ENCODE assay signal across 10 cellular contexts in the genomic region with DNA sequence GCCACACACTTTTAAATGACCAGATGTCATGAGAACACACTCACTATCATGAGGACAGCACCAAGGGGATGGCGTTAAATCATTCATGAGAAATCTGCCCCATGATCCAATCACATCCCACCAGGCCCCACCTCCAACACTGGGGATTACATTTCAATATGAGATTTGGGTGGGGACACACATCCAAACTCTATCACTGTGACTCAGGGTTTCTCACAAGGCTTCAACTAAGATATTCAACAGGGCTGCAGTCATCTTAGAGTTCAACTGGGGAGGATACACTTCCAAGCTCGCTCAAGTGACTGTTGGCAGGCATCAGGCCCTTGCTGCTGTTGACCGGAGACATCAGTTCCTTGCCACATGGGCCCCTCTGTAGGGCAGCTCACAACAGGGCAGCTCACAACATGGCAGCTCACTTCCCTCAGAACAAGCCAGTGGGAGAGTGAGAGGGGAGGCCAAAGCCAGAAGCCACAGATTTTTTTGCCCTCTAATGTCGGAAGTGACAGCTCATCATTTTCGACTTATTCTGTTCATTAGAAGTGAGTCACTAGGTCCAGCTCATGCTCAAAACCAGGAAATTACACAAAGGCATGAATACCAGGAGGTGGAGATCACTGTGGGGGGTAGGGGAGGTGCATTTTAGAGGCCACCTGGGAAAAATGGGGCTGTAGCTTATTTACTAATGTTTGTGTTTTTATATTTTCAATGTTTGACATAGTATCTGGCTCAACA. TPM values are rescaled to one million over a fixed set of nuclear protein-coding genes. Genes with fewer than 3 reads are reported as not detected.
A peak's percentile ranks its signal among the peaks of the same experiment; 100 is the strongest.
DNase-seq lines count a peak whose midpoint lies in the region; ATAC-seq and TF ChIP-seq lines count a peak whose summit lies in the region.
"Had no signal": no experiment of that assay in that cellular context is flagged by ENCODE, and none has a peak within 500 bp of the region (broad histone marks: within the 10 kb centered on the region; RNA-seq: fewer than 3 reads in every experiment).

No MANE protein-coding gene starts in this region.

- no peaks in the 10 kb centered on the region for H3K27me3 Mint-ChIP-seq in mesothelial cell of epicardium (ENCODE audit: low read depth)

- H3K36me3 ChIP-seq in brain microvascular endothelial cell (replicated peaks), result no peaks in the 10 kb centered on the region

- no peak overlapping the region for H3K4me3 ChIP-seq in AG09309 (ENCODE audit: control insufficient read depth, low read depth, low read length)
- H3K4me3 ChIP-seq in brain microvascular endothelial cell (ENCODE audit: low read depth, low read length), result no peak overlapping the region

- peaks cover 25% of the 10 kb centered on the region for H3K4me1 Mint-ChIP-seq in mesothelial cell of epicardium

- no peaks in the 10 kb centered on the region for H3K9me3 Mint-ChIP-seq in mesothelial cell of epicardium

- peak overlapping the region; percentile 88 for H3K27ac ChIP-seq in brain microvascular endothelial cell

- H3K27me3 ChIP-seq in brain microvascular endothelial cell (replicated peaks), result no peaks in the 10 kb centered on the region

- TF ChIP-seq CTCF in AG09309 (IDR thresholded peaks at IDR 0.05; ENCODE audit: control insufficient read depth, insufficient read depth, low read depth, low read length, missing control alignments) (no peak), brain microvascular endothelial cell (IDR thresholded peaks at IDR 0.05; ENCODE audit: low read depth, low read length, missing control alignments) (no peak), mesothelial cell of epicardium (IDR thresholded peaks at IDR 0.05; ENCODE audit: unreplicated experiment) (no peak)

- TF ChIP-seq EP300 in Ishikawa (IDR thresholded peaks at IDR 0.05; ENCODE audit: borderline replicate concordance), result no peak

- in situ Hi-C loops in brain microvascular endothelial cell (cut with HindIII; ENCODE audit: low pct_ligation_motif_present, low sequenced_read_pairs), result no loop called here

- ATAC-seq in HG03280 (IDR thresholded peaks at IDR 0.05; ENCODE audit: unreplicated experiment) (no peak), HG02571 (IDR thresholded peaks at IDR 0.05; ENCODE audit: unreplicated experiment) (no peak)

- DNase-seq in AG09309 (ENCODE audit: low read depth) (peak; percentile 78), brain microvascular endothelial cell (peak; percentile 96), myocyte (ENCODE audit: low read depth) (peak; percentile 70), mesothelial cell of epicardium (ENCODE audit: low spot score in 2 of 2, unreplicated experiment in 2 of 2) (no peak), DMS79 (lab: John Stamatoyannopoulos, UW) (no peak)
- DNase-seq: amygdala, COR-L47 had no signal

- TF ChIP-seq RAD21 in Ishikawa (IDR thresholded peaks at IDR 0.05; ENCODE audit: low read depth), result no peak

- no peak overlapping the region for H3K4me3 Mint-ChIP-seq in mesothelial cell of epicardium

- H3K27ac Mint-ChIP-seq in mesothelial cell of epicardium, result no peak overlapping the region

- H3K36me3 Mint-ChIP-seq in mesothelial cell of epicardium, result no peaks in the 10 kb centered on the region

TF ChIP-seq in Ishikawa, 13 proteins besides CTCF, POLR2A, EP300 and RAD21:
- TF ChIP-seq FOXM1 (IDR thresholded peaks at IDR 0.05; ENCODE audit: borderline replicate concordance, low read depth), result no peak
- TF ChIP-seq TEAD4 (IDR thresholded peaks at IDR 0.05), result peak; percentile 34; the same call in 1 of the 2 replicates

RNA-seq across cellular contexts. Expression of gene PTHLH, which starts 50.8 kb away (rescaled TPM):
- 1.3 and 3.3 TPM in 2 replicates for total RNA-seq in myocyte
- 3.9 TPM for polyA plus RNA-seq in myocyte (2012)
- total RNA-seq in mesothelial cell of epicardium, result 5.6 to 6.9 TPM (median 6.5 TPM) in 3 replicates

Comparison
In these comparisons a context has a peak if more than half of its experiments do, and no peak if none do; other contexts are left out.
1. DNase-seq: peak in AG09309 (single experiment), brain microvascular endothelial cell (single experiment) and myocyte (single experiment); none in mesothelial cell of epicardium (0 of 2) and DMS79 (single experiment).